In the genomic region with DNA sequence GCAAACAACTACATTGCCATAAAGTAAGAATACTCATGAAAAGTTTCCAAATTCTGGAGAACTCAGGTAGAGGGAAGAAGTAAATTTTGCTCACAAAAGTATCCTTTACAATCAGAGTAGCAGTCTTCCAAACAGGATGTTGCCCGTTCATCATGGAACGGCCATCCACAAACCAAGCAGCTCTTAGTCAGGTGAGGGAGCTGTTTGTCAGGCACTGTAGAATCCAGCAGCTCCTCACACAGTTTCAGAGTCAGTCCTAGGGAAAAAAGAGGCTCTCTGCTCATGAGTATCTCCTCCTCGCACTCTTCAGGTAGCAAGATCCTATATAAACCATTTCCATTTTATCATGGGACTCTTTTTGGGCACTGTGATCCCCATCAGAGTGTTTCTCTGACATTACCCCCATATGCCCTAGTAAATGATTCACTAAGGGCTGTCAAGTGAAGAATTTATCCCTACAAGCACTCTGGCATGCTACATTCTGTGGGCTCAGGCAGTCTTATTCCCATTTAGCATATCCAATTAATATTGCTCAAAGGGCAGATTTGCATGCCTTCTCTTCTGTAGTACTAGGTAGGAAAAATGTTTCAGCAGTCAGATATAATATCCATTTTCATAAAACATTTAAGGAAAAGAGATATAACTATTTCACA, we compare ENCODE assay signal across 16 cellular contexts.
DNase-seq lines count a peak whose midpoint lies in the region; ATAC-seq and TF ChIP-seq lines count a peak whose summit lies in the region.
"Had no signal": no experiment of that assay in that cellular context is flagged by ENCODE, and none has a peak within 500 bp of the region (broad histone marks: within the 10 kb centered on the region; RNA-seq: fewer than 3 reads in every experiment).

No MANE protein-coding gene starts in this region.

- ATAC-seq in psoas muscle, result no peak

- H3K4me3 ChIP-seq in psoas muscle, result no peak overlapping the region
- H3K4me3 ChIP-seq: GM23248 had no signal

- intact Hi-C loops in psoas muscle (cut with DNase I), result no loop called here

- peak overlapping the region; percentile 11 for H3K27ac Mint-ChIP-seq in progenitor cell of endocrine pancreas

- no peaks in the 10 kb centered on the region for H3K27me3 Mint-ChIP-seq in progenitor cell of endocrine pancreas

- TF ChIP-seq CTCF in progenitor cell of endocrine pancreas (IDR thresholded peaks at IDR 0.05; ENCODE audit: unreplicated experiment) (no peak), psoas muscle (IDR thresholded peaks at IDR 0.05) (no peak)

- no peaks in the 10 kb centered on the region for H3K36me3 ChIP-seq in psoas muscle (ENCODE audit: insufficient read depth in 1 of 2, low read depth in 1 of 2)

- H3K9me3 Mint-ChIP-seq in progenitor cell of endocrine pancreas (ENCODE audit: low read depth), result peaks cover 3% of the 10 kb centered on the region

- DNase-seq in DMS53 treated with DMSO at 0.1 percent for 48 hours (lab: John Stamatoyannopoulos, UW; ENCODE audit: unreplicated experiment) (peak; percentile 46), SW480 (ENCODE audit: low spot score) (peak; percentile 2), kidney tubule cell (ENCODE audit: low spot score) (peak; percentile 31), progenitor cell of endocrine pancreas (ENCODE audit: low spot score, unreplicated experiment) (no peak), NCI-H2196 treated with DMSO at 0.1 percent for 48 hours (lab: John Stamatoyannopoulos, UW; ENCODE audit: unreplicated experiment) (no peak), psoas muscle (no peak)
- DNase-seq in stimulated activated CD4-positive, alpha-beta T cell treated with anti-CD3 and anti-CD28 coated beads, Interleukin-4, amount 100 ng/mL, for 24 hours, result no peak
- DNase-seq: DMS153, GM23248, KBM-7, MV-4-11, NCI-H1436, NCI-H2029, NCI-H510A treated with DMSO at 0.1 percent for 48 hours, SHP77 treated with DMSO at 0.1 percent for 48 hours had no signal

- peaks cover 3% of the 10 kb centered on the region for H3K36me3 Mint-ChIP-seq in progenitor cell of endocrine pancreas (ENCODE audit: insufficient read depth)

- no peaks in the 10 kb centered on the region for H3K9me3 ChIP-seq in psoas muscle
- H3K9me3 ChIP-seq: Caco-2 had no signal

- WGBS in psoas muscle, 3 donors, result 62 to 70% (median 66%) methylated on average over 3 of the region's 3 CpGs

- no peak overlapping the region for H3K27ac ChIP-seq in psoas muscle
- H3K27ac ChIP-seq: GM23248 had no signal

- no peaks in the 10 kb centered on the region for H3K4me1 ChIP-seq in psoas muscle

- no peaks in the 10 kb centered on the region for H3K27me3 ChIP-seq in psoas muscle (ENCODE audit: insufficient read depth in 3 of 3, low read length in 2 of 3)

- no peak overlapping the region for H3K4me3 Mint-ChIP-seq in progenitor cell of endocrine pancreas (ENCODE audit: low read depth)

- H3K4me1 Mint-ChIP-seq in progenitor cell of endocrine pancreas (ENCODE audit: low read depth), result peaks cover 32% of the 10 kb centered on the region

Comparison
In these comparisons a context has a peak if more than half of its experiments do, and no peak if none do; other contexts are left out.
1. DNase-seq: peak in DMS53 treated with DMSO at 0.1 percent for 48 hours (single experiment), SW480 (single experiment) and kidney tubule cell (single experiment); none in progenitor cell of endocrine pancreas (single experiment), NCI-H2196 treated with DMSO at 0.1 percent for 48 hours (single experiment), stimulated activated CD4-positive, alpha-beta T cell treated with anti-CD3 and anti-CD28 coated beads, Interleukin-4, amount 100 ng/mL, for 24 hours (single experiment) and psoas muscle (0 of 2).